Comparison of ENCODE assay signal across 8 cellular contexts in the genomic region with DNA sequence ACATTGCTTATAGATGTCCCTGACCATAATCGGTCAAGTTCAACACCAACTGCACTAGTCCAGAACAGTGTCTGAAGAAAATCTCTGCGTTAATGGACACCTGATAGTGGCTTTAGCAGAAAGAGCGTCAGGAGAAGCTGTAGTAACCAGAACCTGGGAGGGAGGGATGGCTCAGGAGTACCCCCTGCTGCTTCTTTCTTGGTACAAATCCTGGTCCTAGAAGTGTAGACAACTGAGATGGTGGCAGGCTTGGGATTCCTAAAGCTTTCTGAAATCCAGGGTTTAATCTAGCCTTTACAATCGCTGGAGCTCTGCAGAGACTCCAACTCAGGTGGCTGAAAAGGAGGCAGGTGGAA. TPM values are rescaled to one million over a fixed set of nuclear protein-coding genes. Genes with fewer than 3 reads are reported as not detected.
DNase-seq lines count a peak whose midpoint lies in the region; ATAC-seq and TF ChIP-seq lines count a peak whose summit lies in the region.

No MANE protein-coding gene starts in this region.

- H3K4me3 ChIP-seq in lower lobe of right lung (peak overlapping the region; percentile 37), transverse colon (peak overlapping the region in 2 of 4 donors; percentile 13 to 36)

- H3K27ac Mint-ChIP-seq in activated naive CD4-positive, alpha-beta T cell treated with anti-CD3 and anti-CD28 coated beads, Interleukin-2, amount 10 ng/mL, durations not matched to agents 7 days and 5 days = peak overlapping the region; percentile 96
- H3K27ac Mint-ChIP-seq in activated naive CD4-positive, alpha-beta T cell treated with anti-CD3 and anti-CD28 coated beads, Interleukin-2, amount 50 U/mL, for 72 hours = peak overlapping the region; percentile 96 to 99

- H3K4me1 Mint-ChIP-seq in activated naive CD4-positive, alpha-beta T cell treated with anti-CD3 and anti-CD28 coated beads, Interleukin-2, amount 10 ng/mL, durations not matched to agents 7 days and 5 days = peaks cover 81% of the 10 kb centered on the region

- H3K27me3 ChIP-seq in lower lobe of right lung (ENCODE audit: low read depth) (no peaks in the 10 kb centered on the region), transverse colon (no peaks in the 10 kb centered on the region)

- TF ChIP-seq EP300 in transverse colon (IDR thresholded peaks at IDR 0.05; ENCODE audit: low read depth) = no peak

- CTCF ChIA-PET in activated naive CD4-positive, alpha-beta T cell treated with anti-CD3 and anti-CD28 coated beads, Interleukin-2, amount 10 ng/mL, durations not matched to agents 7 days and 5 days (lab: Charles Lee) = interaction anchor here (0.6 to 8.3 kb wide), 9 partner anchors 9 to 91 kb away, joined by 3 to 70 read pairs (median 9); no protein-coding TSS in a partner anchor

- no peaks in the 10 kb centered on the region for H3K27me3 Mint-ChIP-seq in activated naive CD4-positive, alpha-beta T cell treated with anti-CD3 and anti-CD28 coated beads, Interleukin-2, amount 10 ng/mL, durations not matched to agents 7 days and 5 days

- no peaks in the 10 kb centered on the region for H3K9me3 Mint-ChIP-seq in activated naive CD4-positive, alpha-beta T cell treated with anti-CD3 and anti-CD28 coated beads, Interleukin-2, amount 10 ng/mL, durations not matched to agents 7 days and 5 days
- no peaks in the 10 kb centered on the region for H3K9me3 Mint-ChIP-seq in activated naive CD4-positive, alpha-beta T cell treated with anti-CD3 and anti-CD28 coated beads, Interleukin-2, amount 50 U/mL, for 72 hours

- peak overlapping the region; percentile 88 for H3K27ac ChIP-seq in lower lobe of right lung
- H3K27ac ChIP-seq in transverse colon = peak overlapping the region; percentile 99 to 100 (median 100)

- 65% methylated on average over 4 of the region's 4 CpGs; no CpG with 5 or more reads in 1 of the 2 donors for WGBS in transverse colon (ENCODE audit: low coverage in 1 of 2), 2 donors

- DNase-seq in activated naive CD4-positive, alpha-beta T cell treated with anti-CD3 and anti-CD28 coated beads, Interleukin-2, amount 10 ng/mL, durations not matched to agents 7 days and 5 days = no peak
- DNase-seq in activated naive CD4-positive, alpha-beta T cell treated with anti-CD3 and anti-CD28 coated beads, Interleukin-2, amount 50 U/mL, for 16 hours = no peak
- DNase-seq in activated naive CD4-positive, alpha-beta T cell treated with anti-CD3 and anti-CD28 coated beads, Interleukin-2, amount 50 U/mL, for 72 hours (ENCODE audit: low spot score in 2 of 2) = no peak
- DNase-seq in lower lobe of right lung = no peak
- no peak for DNase-seq in transverse colon
- DNase-seq in G401 (ENCODE audit: low spot score) = no peak

- no peaks in the 10 kb centered on the region for H3K36me3 ChIP-seq in lower lobe of right lung
- no peaks in the 10 kb centered on the region for H3K36me3 ChIP-seq in transverse colon

- H3K36me3 Mint-ChIP-seq in activated naive CD4-positive, alpha-beta T cell treated with anti-CD3 and anti-CD28 coated beads, Interleukin-2, amount 10 ng/mL, durations not matched to agents 7 days and 5 days = peaks cover 71% of the 10 kb centered on the region
- H3K36me3 Mint-ChIP-seq in activated naive CD4-positive, alpha-beta T cell treated with anti-CD3 and anti-CD28 coated beads, Interleukin-2, amount 50 U/mL, for 72 hours = peaks cover 50 to 72% of the 10 kb centered on the region in 2 donors

- no peak for TF ChIP-seq POLR2A in transverse colon (IDR thresholded peaks at IDR 0.05)

- H3K4me3 Mint-ChIP-seq in activated naive CD4-positive, alpha-beta T cell treated with anti-CD3 and anti-CD28 coated beads, Interleukin-2, amount 10 ng/mL, durations not matched to agents 7 days and 5 days = peak overlapping the region; percentile 74

- TF ChIP-seq CTCF in lower lobe of right lung (IDR thresholded peaks at IDR 0.05) (no peak), transverse colon (IDR thresholded peaks at IDR 0.05) (no peak)

- in situ Hi-C loops in transverse colon (cut with MboI; ENCODE audit: low pct_ligation_motif_present in 1 of 4, low pct_unique_long_range_greater_than_20kb in 1 of 4, low sequenced_read_pairs in 3 of 4) (no loop called here), G401 (cut with HindIII; ENCODE audit: low sequenced_read_pairs) (loop anchor here (5.0 kb wide), 1 partner anchor 64 kb away; no protein-coding TSS in a partner anchor)

- peaks cover 98% of the 10 kb centered on the region for H3K4me1 ChIP-seq in lower lobe of right lung
- peaks cover 78 to 98% (median 93%) of the 10 kb centered on the region in 4 donors for H3K4me1 ChIP-seq in transverse colon

- intact Hi-C loops in lower lobe of right lung (cut with DNase I) = no loop called here
- intact Hi-C loops in transverse colon (cut with DNase I; ENCODE audit: low total_unique reads) = no loop called here

- no peak for ATAC-seq in activated naive CD4-positive, alpha-beta T cell treated with anti-CD3 and anti-CD28 coated beads, Interleukin-2, amount 50 U/mL, for 72 hours
- no peak for ATAC-seq in lower lobe of right lung
- no peak for ATAC-seq in GM18511 (IDR thresholded peaks at IDR 0.05; ENCODE audit: unreplicated experiment)
- ATAC-seq in HG03342 (IDR thresholded peaks at IDR 0.05; ENCODE audit: unreplicated experiment) = no peak

- H3K9me3 ChIP-seq in lower lobe of right lung = no peaks in the 10 kb centered on the region
- H3K9me3 ChIP-seq in transverse colon = no peaks in the 10 kb centered on the region

RNA-seq across cellular contexts. Expression of a gene that starts 5.4 kb away (rescaled TPM):
- total RNA-seq in activated naive CD4-positive, alpha-beta T cell treated with anti-CD3 and anti-CD28 coated beads, Interleukin-2, amount 50 U/mL, for 72 hours = 10 to 100 TPM; 38.4 to 54.4 TPM
- total RNA-seq in lower lobe of right lung (9.3 TPM), transverse colon (10 to 100 TPM; 13.0 to 33.7 (median 18.7) TPM)
- 17.5 and 17.8 TPM in 2 replicates for total RNA-seq in G401 (2014; rRNA removed; shearing (Covaris generic))

RNA-seq across cellular contexts. Expression of a gene that starts 49.5 kb away (rescaled TPM):
- under 1 TPM; 0.37 to 0.50 TPM for total RNA-seq in activated naive CD4-positive, alpha-beta T cell treated with anti-CD3 and anti-CD28 coated beads, Interleukin-2, amount 50 U/mL, for 72 hours
- total RNA-seq in lower lobe of right lung (not detected), transverse colon (under 1 TPM in 1 of 4 donors, not detected in 3; 0.48 TPM)
- not detected in 2 replicates for total RNA-seq in G401 (2014; rRNA removed; shearing (Covaris generic))
